In genomic region chr17:18917506-18918032, GRCh38 we compare ENCODE assay signal across 20 cellular contexts. TPM values are rescaled to one million over a fixed set of nuclear protein-coding genes. Genes with fewer than 3 reads are reported as not detected.
DNase-seq lines count a peak whose midpoint lies in the region; ATAC-seq and TF ChIP-seq lines count a peak whose summit lies in the region.
"Had no signal": no experiment of that assay in that cellular context is flagged by ENCODE, and none has a peak within 500 bp of the region (broad histone marks: within the 10 kb centered on the region; RNA-seq: fewer than 3 reads in every experiment).

No MANE protein-coding gene starts in this region.

- H3K4me3 ChIP-seq in Karpas-422 (ENCODE audit: low read length) = peak overlapping the region; percentile 37; the same call in 1 of the 2 replicates
- H3K4me3 ChIP-seq: GM23338, SJSA1 had no signal

- no peak overlapping the region for H2AFZ ChIP-seq in Karpas-422 (ENCODE audit: low read length)
- H2AFZ ChIP-seq: GM23338 had no signal

- intact Hi-C loops in CD4-positive, alpha-beta T cell (cut with DNase I, micrococcal nuclease) = no loop called here
- intact Hi-C loops in activated T-helper 1 cell treated with anti-CD3 and anti-CD28 coated beads, Interleukin-12 subunit alpha, Interleukin-12 subunit beta, Interleukin-2, Interleukin-4 antibody, amounts not matched to agents 30 ng/mL and 10 ng/mL and 1 ng/mL, durations not matched to agents 14 hours and 24 hours and 36 hours (cut with micrococcal nuclease) = no loop called here
- intact Hi-C loops in Calu3 (cut with micrococcal nuclease; ENCODE audit: unreplicated experiment) = no loop called here

- no peak for DNase-seq in CD4-positive, alpha-beta T cell
- no peak for DNase-seq in Karpas-422
- DNase-seq in activated T-helper 1 cell treated with anti-CD3 and anti-CD28 coated beads, Interleukin-12 subunit alpha, Interleukin-12 subunit beta, Interleukin-2, Interleukin-4 antibody, amounts not matched to agents 30 ng/mL and 10 ng/mL and 1 ng/mL, durations not matched to agents 14 hours and 24 hours and 36 hours (ENCODE audit: low spot score) = no peak
- no peak for DNase-seq in neural crest cell (ENCODE audit: low read depth, low spot score)
- DNase-seq in UCSD-AML1 (lab: John Stamatoyannopoulos, UW; ENCODE audit: unreplicated experiment) = no peak
- DNase-seq in NCI-H146 (lab: John Stamatoyannopoulos, UW) = no peak
- DNase-seq in Calu3 = no peak
- DNase-seq: NCI-H1436, NCI-H2029 treated with DMSO at 0.1 percent for 48 hours, NCI-H2171 treated with DMSO at 0.1 percent for 48 hours, NCI-H446 treated with DMSO at 0.1 percent for 48 hours, NCI-H748 treated with DMSO at 0.1 percent for 48 hours, RPMI8226 had no signal

- H3K9me2 ChIP-seq in Karpas-422 (replicated peaks; ENCODE audit: insufficient read depth, low read length) = no peaks in the 10 kb centered on the region

- no peaks in the 10 kb centered on the region for H3K9me3 ChIP-seq in CD4-positive, alpha-beta T cell (ENCODE audit: control insufficient read depth, low read length)
- H3K9me3 ChIP-seq in Karpas-422 (ENCODE audit: low read length) = no peaks in the 10 kb centered on the region
- H3K9me3 ChIP-seq: SJSA1 had no signal

- no peaks in the 10 kb centered on the region for H3K27me3 ChIP-seq in CD4-positive, alpha-beta T cell (ENCODE audit: control insufficient read depth, insufficient read depth, low read length)
- H3K27me3 ChIP-seq in Karpas-422 (ENCODE audit: low read length) = no peaks in the 10 kb centered on the region
- H3K27me3 ChIP-seq: SJSA1 had no signal

- no peak for TF ChIP-seq CTCF in CD4-positive, alpha-beta T cell (IDR thresholded peaks at IDR 0.05)
- TF ChIP-seq CTCF in neural crest cell (conservative IDR thresholded peaks at IDR 0.05) (no peak), Calu3 (IDR thresholded peaks at IDR 0.05; ENCODE audit: unreplicated experiment) (no peak)

- peaks cover 73% of the 10 kb centered on the region for H3K4me1 ChIP-seq in Karpas-422 (ENCODE audit: low read length)

- peak overlapping the region; percentile 57 for H3K4me2 ChIP-seq in Karpas-422 (ENCODE audit: low read depth, low read length, poor library complexity, severe bottlenecking)
- H3K4me2 ChIP-seq: GM23338 had no signal

- H3K36me3 Mint-ChIP-seq in CD4-positive, alpha-beta T cell (ENCODE audit: low read depth) = peaks cover 67% of the 10 kb centered on the region
- peaks cover 49% of the 10 kb centered on the region for H3K36me3 Mint-ChIP-seq in activated T-helper 1 cell treated with anti-CD3 and anti-CD28 coated beads, Interleukin-12 subunit alpha, Interleukin-12 subunit beta, Interleukin-2, Interleukin-4 antibody, amounts not matched to agents 30 ng/mL and 10 ng/mL and 1 ng/mL, durations not matched to agents 14 hours and 24 hours and 36 hours (ENCODE audit: low read depth)
- H3K36me3 Mint-ChIP-seq in neural crest cell (ENCODE audit: low read depth) (peaks cover 21% of the 10 kb centered on the region), Calu3 (ENCODE audit: insufficient read depth, unreplicated experiment) (peaks cover 33% of the 10 kb centered on the region)

- no peak for ATAC-seq in CD4-positive, alpha-beta T cell (ENCODE audit: poor library complexity)
- ATAC-seq: GM23338, HCT116 had no signal

- no peak overlapping the region for H3K4me3 Mint-ChIP-seq in CD4-positive, alpha-beta T cell
- H3K4me3 Mint-ChIP-seq in activated T-helper 1 cell treated with anti-CD3 and anti-CD28 coated beads, Interleukin-12 subunit alpha, Interleukin-12 subunit beta, Interleukin-2, Interleukin-4 antibody, amounts not matched to agents 30 ng/mL and 10 ng/mL and 1 ng/mL, durations not matched to agents 14 hours and 24 hours and 36 hours = no peak overlapping the region
- H3K4me3 Mint-ChIP-seq in neural crest cell = no peak overlapping the region
- H3K4me3 Mint-ChIP-seq in Calu3 (ENCODE audit: low read depth, unreplicated experiment) = no peak overlapping the region
- H3K4me3 Mint-ChIP-seq: CD14-positive monocyte, GM23338 had no signal

- no peaks in the 10 kb centered on the region for H3K27me3 Mint-ChIP-seq in CD4-positive, alpha-beta T cell
- H3K27me3 Mint-ChIP-seq in activated T-helper 1 cell treated with anti-CD3 and anti-CD28 coated beads, Interleukin-12 subunit alpha, Interleukin-12 subunit beta, Interleukin-2, Interleukin-4 antibody, amounts not matched to agents 30 ng/mL and 10 ng/mL and 1 ng/mL, durations not matched to agents 14 hours and 24 hours and 36 hours (ENCODE audit: insufficient read depth) = no peaks in the 10 kb centered on the region
- H3K27me3 Mint-ChIP-seq in neural crest cell (ENCODE audit: low read depth) = no peaks in the 10 kb centered on the region
- H3K27me3 Mint-ChIP-seq in Calu3 (ENCODE audit: unreplicated experiment) = no peaks in the 10 kb centered on the region

- peak overlapping the region; percentile 56 for H3K9ac ChIP-seq in Karpas-422 (ENCODE audit: low read length)

- peaks cover 59% of the 10 kb centered on the region for H3K4me1 Mint-ChIP-seq in CD4-positive, alpha-beta T cell (ENCODE audit: low read depth)
- peaks cover 48% of the 10 kb centered on the region for H3K4me1 Mint-ChIP-seq in activated T-helper 1 cell treated with anti-CD3 and anti-CD28 coated beads, Interleukin-12 subunit alpha, Interleukin-12 subunit beta, Interleukin-2, Interleukin-4 antibody, amounts not matched to agents 30 ng/mL and 10 ng/mL and 1 ng/mL, durations not matched to agents 14 hours and 24 hours and 36 hours (ENCODE audit: low read depth)
- H3K4me1 Mint-ChIP-seq in neural crest cell (peaks cover 18% of the 10 kb centered on the region), Calu3 (ENCODE audit: low read depth, unreplicated experiment) (peaks cover 22% of the 10 kb centered on the region)
- H3K4me1 Mint-ChIP-seq: GM23338 had no signal

- no peaks in the 10 kb centered on the region for H3K9me3 Mint-ChIP-seq in CD4-positive, alpha-beta T cell
- H3K9me3 Mint-ChIP-seq in activated T-helper 1 cell treated with anti-CD3 and anti-CD28 coated beads, Interleukin-12 subunit alpha, Interleukin-12 subunit beta, Interleukin-2, Interleukin-4 antibody, amounts not matched to agents 30 ng/mL and 10 ng/mL and 1 ng/mL, durations not matched to agents 14 hours and 24 hours and 36 hours = no peaks in the 10 kb centered on the region
- H3K9me3 Mint-ChIP-seq in neural crest cell (no peaks in the 10 kb centered on the region), Calu3 (ENCODE audit: low read depth, unreplicated experiment) (no peaks in the 10 kb centered on the region)
- H3K9me3 Mint-ChIP-seq: CD14-positive monocyte, GM23338 had no signal

- CTCF ChIA-PET in CD4-positive, alpha-beta T cell (lab: Charles Lee) = interaction anchor here (0.6 to 0.7 kb wide), 2 partner anchors 44 to 502 kb away, joined by 3 to 4 read pairs; no protein-coding TSS in a partner anchor
- CTCF ChIA-PET in Calu3 (lab: Charles Lee) = no interaction called here

- peaks cover 26% of the 10 kb centered on the region for H3K36me3 ChIP-seq in Karpas-422 (ENCODE audit: insufficient read depth, low read length)

- no TSS peak for BruUV-seq in Calu3 (replicated peaks; lab: Mats Ljungman, UMichigan)

- H4K20me1 ChIP-seq in Karpas-422 (ENCODE audit: insufficient read depth, low read depth, low read length) = no peaks in the 10 kb centered on the region

- H3K79me2 ChIP-seq in Karpas-422 (ENCODE audit: low read length) = peaks cover 42% of the 10 kb centered on the region

- peak overlapping the region; percentile 22 for H3K27ac Mint-ChIP-seq in CD4-positive, alpha-beta T cell
- peak overlapping the region; percentile 18 for H3K27ac Mint-ChIP-seq in activated T-helper 1 cell treated with anti-CD3 and anti-CD28 coated beads, Interleukin-12 subunit alpha, Interleukin-12 subunit beta, Interleukin-2, Interleukin-4 antibody, amounts not matched to agents 30 ng/mL and 10 ng/mL and 1 ng/mL, durations not matched to agents 14 hours and 24 hours and 36 hours
- H3K27ac Mint-ChIP-seq in neural crest cell (ENCODE audit: unreplicated experiment) (peak overlapping the region; percentile 27), Calu3 (ENCODE audit: unreplicated experiment) (no peak overlapping the region)
- H3K27ac Mint-ChIP-seq: GM23338 had no signal

- H3K27ac ChIP-seq in CD4-positive, alpha-beta T cell (ENCODE audit: low read depth, low read length) = no peak overlapping the region
- H3K27ac ChIP-seq in Karpas-422 (ENCODE audit: low read length) = peak overlapping the region; percentile 95
- H3K27ac ChIP-seq: SJSA1 had no signal

- POLR2A ChIA-PET in CD4-positive, alpha-beta T cell (lab: Charles Lee) = no interaction called here

RNA-seq across cellular contexts. Expression of gene SLC5A10, which starts 34.4 kb away (rescaled TPM):
- not detected for total RNA-seq in CD4-positive, alpha-beta T cell
- total RNA-seq in Karpas-422 (2014; rRNA removed; shearing (Covaris generic); ENCODE audit: low replicate concordance) = not detected in 2 replicates
- not detected in 2 replicates for total RNA-seq in activated T-helper 1 cell treated with anti-CD3 and anti-CD28 coated beads, Interleukin-12 subunit alpha, Interleukin-12 subunit beta, Interleukin-2, Interleukin-4 antibody, amounts not matched to agents 30 ng/mL and 10 ng/mL and 1 ng/mL, durations not matched to agents 14 hours and 24 hours and 36 hours
- total RNA-seq in neural crest cell (not detected in 2 replicates), Calu3 (2022) (not detected in 2 replicates)
- total RNA-seq: A673, G401, M059J had no signal

RNA-seq across cellular contexts. Expression of gene PRPSAP2, which starts 59.6 kb away (rescaled TPM):
- total RNA-seq in CD4-positive, alpha-beta T cell = 10 to 100 TPM; 24.9 to 25.5 TPM
- 114 and 181 TPM in 2 replicates for total RNA-seq in Karpas-422 (2014; rRNA removed; shearing (Covaris generic); ENCODE audit: low replicate concordance)
- 74.3 and 78.2 TPM in 2 replicates for total RNA-seq in activated T-helper 1 cell treated with anti-CD3 and anti-CD28 coated beads, Interleukin-12 subunit alpha, Interleukin-12 subunit beta, Interleukin-2, Interleukin-4 antibody, amounts not matched to agents 30 ng/mL and 10 ng/mL and 1 ng/mL, durations not matched to agents 14 hours and 24 hours and 36 hours
- total RNA-seq in neural crest cell (71.8 and 72.4 TPM in 2 replicates), Calu3 (2022) (24.6 and 33.0 TPM in 2 replicates)
